Comparison of ENCODE assay signal across 21 cellular contexts in genomic region chr1:15826810-15827507, GRCh38.
"Had no signal": no experiment of that assay in that cellular context is flagged by ENCODE, and none has a peak within 500 bp of the region (broad histone marks: within the 10 kb centered on the region; RNA-seq: fewer than 3 reads in every experiment).

No MANE protein-coding gene starts in this region.

- H3K36me3 Mint-ChIP-seq: natural killer cell had no signal

- H3K9me3 ChIP-seq: left ventricle myocardium inferior, right lobe of liver, testis had no signal

- H3K9me3 Mint-ChIP-seq: activated CD4-positive, alpha-beta memory T cell treated with anti-CD3 and anti-CD28 coated beads, Interleukin-2, amount 10 ng/mL, durations not matched to agents 7 days and 5 days; activated T-helper 1 cell treated with anti-CD3 and anti-CD28 coated beads, Interleukin-12 subunit alpha, Interleukin-12 subunit beta, Interleukin-2, Interleukin-4 antibody, amounts not matched to agents 30 ng/mL and 10 ng/mL and 1 ng/mL, durations not matched to agents 14 hours and 24 hours and 36 hours; natural killer cell; stimulated activated effector memory CD8-positive, alpha-beta T cell treated with anti-CD3 and anti-CD28 coated beads, Interleukin-12 subunit alpha, Interleukin-12 subunit beta, amount 100 ng/mL, for 72 hours; T-helper 1 cell treated with Interleukin-12 subunit alpha and Interleukin-12 subunit beta and Interleukin-4 antibody, amounts not matched to agents 30 μg/mL and 1 μg/mL, for 36 hours had no signal

- DNase-seq: activated CD4-positive, alpha-beta memory T cell treated with anti-CD3 and anti-CD28 coated beads, Interleukin-2, amount 10 ng/mL, durations not matched to agents 7 days and 5 days; activated CD4-positive, alpha-beta T cell treated with anti-CD3 and anti-CD28 coated beads for 48 hours; activated CD4-positive, CD25-positive, alpha-beta regulatory T cell; activated CD8-positive, alpha-beta memory T cell treated with anti-CD3 and anti-CD28 coated beads, Interleukin-2, amount 10 ng/mL, durations not matched to agents 7 days and 5 days; activated gamma-delta T cell treated with Interleukin-2 at 50 U/mL for 16 hours; amniotic stem cell; effector CD4-positive, alpha-beta T cell; erythroblast; glutamatergic neuron; hippocampal formation; kidney glomerular epithelial cell; left ventricle myocardium inferior; natural killer cell; right lobe of liver; stimulated activated CD4-positive, alpha-beta T cell treated with anti-CD3 and anti-CD28 coated beads, Interleukin-2, amount 100 ng/mL, for 24 hours; testis had no signal

- H3K27ac Mint-ChIP-seq: activated CD4-positive, alpha-beta memory T cell treated with anti-CD3 and anti-CD28 coated beads, Interleukin-2, amount 10 ng/mL, durations not matched to agents 7 days and 5 days; activated CD8-positive, alpha-beta memory T cell treated with anti-CD3 and anti-CD28 coated beads, Interleukin-2, amount 10 ng/mL, durations not matched to agents 7 days and 5 days; activated naive CD8-positive, alpha-beta T cell; activated T-helper 1 cell treated with anti-CD3 and anti-CD28 coated beads, Interleukin-12 subunit alpha, Interleukin-12 subunit beta, Interleukin-2, Interleukin-4 antibody, amounts not matched to agents 30 ng/mL and 10 ng/mL and 1 ng/mL, durations not matched to agents 14 hours and 24 hours and 36 hours; natural killer cell; stimulated activated effector memory CD8-positive, alpha-beta T cell treated with anti-CD3 and anti-CD28 coated beads, Interleukin-12 subunit alpha, Interleukin-12 subunit beta, amount 100 ng/mL, for 72 hours; T-helper 1 cell treated with Interleukin-12 subunit alpha and Interleukin-12 subunit beta and Interleukin-4 antibody, amounts not matched to agents 30 μg/mL and 1 μg/mL, for 36 hours had no signal

- H3K4me3 Mint-ChIP-seq: activated CD4-positive, alpha-beta memory T cell treated with anti-CD3 and anti-CD28 coated beads, Interleukin-2, amount 10 ng/mL, durations not matched to agents 7 days and 5 days; activated CD8-positive, alpha-beta memory T cell treated with anti-CD3 and anti-CD28 coated beads, Interleukin-2, amount 10 ng/mL, durations not matched to agents 7 days and 5 days; activated naive CD8-positive, alpha-beta T cell; activated T-helper 1 cell treated with anti-CD3 and anti-CD28 coated beads, Interleukin-12 subunit alpha, Interleukin-12 subunit beta, Interleukin-2, Interleukin-4 antibody, amounts not matched to agents 30 ng/mL and 10 ng/mL and 1 ng/mL, durations not matched to agents 14 hours and 24 hours and 36 hours; natural killer cell; stimulated activated effector memory CD8-positive, alpha-beta T cell treated with anti-CD3 and anti-CD28 coated beads, Interleukin-12 subunit alpha, Interleukin-12 subunit beta, amount 100 ng/mL, for 72 hours; T-helper 1 cell treated with Interleukin-12 subunit alpha and Interleukin-12 subunit beta and Interleukin-4 antibody, amounts not matched to agents 30 μg/mL and 1 μg/mL, for 36 hours had no signal

- H3K36me3 ChIP-seq: left ventricle myocardium inferior, right lobe of liver had no signal

- H3K27me3 Mint-ChIP-seq: activated CD4-positive, alpha-beta memory T cell treated with anti-CD3 and anti-CD28 coated beads, Interleukin-2, amount 10 ng/mL, durations not matched to agents 7 days and 5 days; activated CD8-positive, alpha-beta memory T cell treated with anti-CD3 and anti-CD28 coated beads, Interleukin-2, amount 10 ng/mL, durations not matched to agents 7 days and 5 days; activated naive CD8-positive, alpha-beta T cell had no signal

- H3K4me3 ChIP-seq: left ventricle myocardium inferior, right lobe of liver, skin epidermis, testis had no signal

- ATAC-seq: activated CD8-positive, alpha-beta memory T cell treated with anti-CD3 and anti-CD28 coated beads, Interleukin-2, amount 10 ng/mL, durations not matched to agents 7 days and 5 days; natural killer cell; right lobe of liver; stimulated activated effector memory CD8-positive, alpha-beta T cell treated with anti-CD3 and anti-CD28 coated beads, Interleukin-12 subunit alpha, Interleukin-12 subunit beta, amount 100 ng/mL, for 72 hours had no signal
